In the genomic region with DNA sequence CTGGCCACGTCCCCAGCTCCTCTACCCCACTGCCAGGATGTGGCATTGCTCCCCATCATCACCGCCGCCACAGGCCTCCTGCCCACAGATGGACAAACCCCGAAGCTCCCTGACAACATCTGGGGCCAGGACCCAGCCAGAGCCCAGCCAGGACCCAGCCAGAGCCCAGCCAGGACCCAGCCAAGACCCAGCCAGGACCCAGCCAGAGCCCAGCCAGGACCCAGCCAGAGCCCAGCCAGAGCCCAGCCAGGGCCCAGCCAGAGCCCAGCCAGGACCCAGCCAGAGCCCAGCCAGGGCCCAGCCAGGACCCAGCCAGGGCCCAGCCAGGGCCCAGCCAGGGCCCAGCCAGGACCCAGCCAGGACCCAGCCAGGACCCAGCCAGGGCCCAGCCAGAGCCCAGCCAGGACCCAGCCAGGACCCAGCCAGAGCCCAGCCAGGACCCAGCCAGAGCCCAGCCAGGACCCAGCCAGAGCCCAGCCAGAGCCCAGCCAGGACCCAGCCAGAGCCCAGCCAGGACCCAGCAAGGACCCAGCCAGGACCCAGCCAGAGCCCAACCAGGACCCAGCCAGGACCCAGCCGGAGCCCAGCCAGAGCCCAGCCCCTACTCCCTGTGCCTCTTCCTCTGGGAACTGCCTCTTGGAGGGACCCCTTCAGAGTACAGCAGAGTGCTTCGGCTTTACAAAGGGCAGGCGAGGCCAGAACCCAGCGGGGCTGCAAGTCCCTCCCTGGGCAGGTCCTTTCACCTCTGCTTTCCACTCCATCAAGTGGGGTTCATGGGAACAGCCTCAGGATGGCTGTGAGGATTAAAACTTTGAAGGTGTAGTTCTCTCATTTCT, we compare ENCODE assay signal across 11 cellular contexts. TPM values are rescaled to one million over a fixed set of nuclear protein-coding genes. Genes with fewer than 3 reads are reported as not detected.
DNase-seq lines count a peak whose midpoint lies in the region; ATAC-seq and TF ChIP-seq lines count a peak whose summit lies in the region.
"Had no signal": no experiment of that assay in that cellular context is flagged by ENCODE, and none has a peak within 500 bp of the region (broad histone marks: within the 10 kb centered on the region; RNA-seq: fewer than 3 reads in every experiment).

No MANE protein-coding gene starts in this region.

- no peaks in the 10 kb centered on the region for H3F3A ChIP-seq in GM23338 (replicated peaks; ENCODE audit: low read depth)

- H3K36me3 Mint-ChIP-seq in GM23338 (ENCODE audit: low read depth) (peaks cover 16% of the 10 kb centered on the region; the same call in 2 of the 3 replicates), endothelial cell (ENCODE audit: low read depth, unreplicated experiment) (peaks cover 4% of the 10 kb centered on the region)
- H3K36me3 Mint-ChIP-seq: CD8-positive, alpha-beta memory T cell had no signal

- CTCF ChIA-PET in HEK293 (lab: Yijun Ruan, JAX), result no interaction called here

- H3K9me2 ChIP-seq in GM23338 (ENCODE audit: insufficient read depth), result no peaks in the 10 kb centered on the region

- no peaks in the 10 kb centered on the region for H3K79me2 ChIP-seq in GM23338 (replicated peaks; ENCODE audit: insufficient read depth)

- POLR2A ChIA-PET in HEK293 (lab: Yijun Ruan, JAX), result no interaction called here

- no peak overlapping the region for H3K4me2 ChIP-seq in GM23338

- no peak overlapping the region for H3K4me3 Mint-ChIP-seq in GM23338
- peak overlapping the region; percentile 57 for H3K4me3 Mint-ChIP-seq in endothelial cell (ENCODE audit: unreplicated experiment)
- H3K4me3 Mint-ChIP-seq: CD8-positive, alpha-beta memory T cell had no signal

- H3K27me3 Mint-ChIP-seq in GM23338 (ENCODE audit: insufficient read depth, low read depth, poor library complexity) (peaks cover 18% of the 10 kb centered on the region), endothelial cell (ENCODE audit: unreplicated experiment) (peaks cover 13% of the 10 kb centered on the region)

- no peak overlapping the region for H2AFZ ChIP-seq in GM23338

- no peaks in the 10 kb centered on the region for H4K20me1 ChIP-seq in GM23338 (replicated peaks; ENCODE audit: insufficient read depth)

- peak; percentile 33 for ATAC-seq in GM23338
- no peak for ATAC-seq in GM19328 (IDR thresholded peaks at IDR 0.05; ENCODE audit: unreplicated experiment)

- no peaks in the 10 kb centered on the region for H3K36me3 ChIP-seq in GM23338 (ENCODE audit: insufficient read depth)
- no peaks in the 10 kb centered on the region for H3K36me3 ChIP-seq in HEK293 (ENCODE audit: control insufficient read depth in 2 of 2, insufficient read depth in 1 of 2, low read length in 2 of 2)

- no peak overlapping the region for H3K27ac Mint-ChIP-seq in GM23338
- H3K27ac Mint-ChIP-seq in endothelial cell (ENCODE audit: unreplicated experiment), result no peak overlapping the region

- DNase-seq in GM23338 (ENCODE audit: low spot score), result no peak
- DNase-seq in endothelial cell (ENCODE audit: low spot score), result no peak
- peak; percentile 78 for DNase-seq in posterior vena cava (ENCODE audit: low spot score)
- no peak for DNase-seq in central memory CD4-positive, alpha-beta T cell
- no peak for DNase-seq in NCI-H1694 (lab: John Stamatoyannopoulos, UW)
- DNase-seq: CD8-positive, alpha-beta memory T cell; KBM-7; NCI-H1048; NCI-H446 had no signal

- no peak for TF ChIP-seq CTCF in GM23338 (conservative IDR thresholded peaks at IDR 0.05; ENCODE audit: low read depth in 2 of 2)
- TF ChIP-seq CTCF in HEK293 (tag by site-specific recombination; IDR thresholded peaks at IDR 0.05), result no peak
- TF ChIP-seq CTCF in endothelial cell (IDR thresholded peaks at IDR 0.05; ENCODE audit: unreplicated experiment), result no peak

- no peaks in the 10 kb centered on the region for H3K27me3 ChIP-seq in GM23338 (ENCODE audit: insufficient read depth)

- H3K4me1 Mint-ChIP-seq in GM23338 (peaks cover 4% of the 10 kb centered on the region; the same call in 1 of the 3 replicates), endothelial cell (ENCODE audit: unreplicated experiment) (no peaks in the 10 kb centered on the region)
- H3K4me1 Mint-ChIP-seq: CD8-positive, alpha-beta memory T cell had no signal

- H3K4me1 ChIP-seq in GM23338 (ENCODE audit: insufficient read depth) (no peaks in the 10 kb centered on the region), HEK293 (ENCODE audit: control insufficient read depth, insufficient read depth, low read length) (no peaks in the 10 kb centered on the region)

- no peak overlapping the region for H3K27ac ChIP-seq in GM23338 (ENCODE audit: low read depth)
- H3K27ac ChIP-seq in HEK293 (ENCODE audit: extremely low read depth, low read depth, low read length), result no peak overlapping the region

- H3K4me3 ChIP-seq in GM23338 (no peak overlapping the region), HEK293 (ENCODE audit: low read depth, low read length) (no peak overlapping the region)

- intact Hi-C loops in posterior vena cava (cut with DNase I), result no loop called here

- H3K9me3 ChIP-seq in HEK293 (ENCODE audit: control insufficient read depth, insufficient read depth, low read depth, low read length), result no peaks in the 10 kb centered on the region

- H3K9me3 Mint-ChIP-seq in GM23338 (no peaks in the 10 kb centered on the region), endothelial cell (ENCODE audit: unreplicated experiment) (no peaks in the 10 kb centered on the region)
- H3K9me3 Mint-ChIP-seq: CD8-positive, alpha-beta memory T cell had no signal

TF ChIP-seq in GM23338, 12 proteins besides CTCF, POLR2A, EP300 and RAD21:
- TF ChIP-seq NANOG (IDR thresholded peaks at IDR 0.05; ENCODE audit: borderline replicate concordance), result no peak

TF ChIP-seq in HEK293, 187 proteins besides CTCF, POLR2A, EP300 and RAD21:
- TF ChIP-seq ZNF335 (tag by site-specific recombination; conservative IDR thresholded peaks at IDR 0.05) (peak; percentile 70), KLF8 (tag by site-specific recombination; IDR thresholded peaks at IDR 0.05) (no peak)
- TF ChIP-seq, protein P1, sequence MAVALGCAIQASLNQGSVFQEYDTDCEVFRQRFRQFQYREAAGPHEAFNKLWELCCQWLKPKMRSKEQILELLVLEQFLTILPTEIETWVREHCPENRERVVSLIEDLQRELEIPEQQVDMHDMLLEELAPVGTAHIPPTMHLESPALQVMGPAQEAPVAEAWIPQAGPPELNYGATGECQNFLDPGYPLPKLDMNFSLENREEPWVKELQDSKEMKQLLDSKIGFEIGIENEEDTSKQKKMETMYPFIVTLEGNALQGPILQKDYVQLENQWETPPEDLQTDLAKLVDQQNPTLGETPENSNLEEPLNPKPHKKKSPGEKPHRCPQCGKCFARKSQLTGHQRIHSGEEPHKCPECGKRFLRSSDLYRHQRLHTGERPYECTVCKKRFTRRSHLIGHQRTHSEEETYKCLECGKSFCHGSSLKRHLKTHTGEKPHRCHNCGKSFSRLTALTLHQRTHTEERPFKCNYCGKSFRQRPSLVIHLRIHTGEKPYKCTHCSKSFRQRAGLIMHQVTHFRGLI (tag by site-specific recombination; IDR thresholded peaks at IDR 0.05), result peak; percentile 69; the same call in 1 of the 2 replicates
TF ChIP-seq in HEK293: peak in this region for 2.

RNA-seq across cellular contexts. Expression of gene DISP3, which starts 43.7 kb away (rescaled TPM):
- total RNA-seq in GM23338 (2014; rRNA removed; shearing (Covaris generic)), result 7.8 and 11.1 TPM in 2 replicates
- 3.2 and 3.9 TPM in 2 replicates for polyA plus RNA-seq in GM23338 (2016; fragmentation: Nextera tagmentation; extraction: Ambion mirVana)
- total RNA-seq in endothelial cell (ENCODE audit: unreplicated experiment), result 1.6 TPM
- not detected for total RNA-seq in posterior vena cava
